17 cellular contexts compared by ENCODE assay signal in genomic region chr4:19514276-19515070, GRCh38.
"Had no signal": no experiment of that assay in that cellular context is flagged by ENCODE, and none has a peak within 500 bp of the region (broad histone marks: within the 10 kb centered on the region; RNA-seq: fewer than 3 reads in every experiment).

No MANE protein-coding gene starts in this region.

- H3K4me1 ChIP-seq: left lung, spleen, upper lobe of right lung had no signal

- H3K36me3 Mint-ChIP-seq: activated naive CD4-positive, alpha-beta T cell treated with anti-CD3 and anti-CD28 coated beads, Interleukin-2, amount 50 U/mL, for 24 hours; stimulated activated memory B cell treated with anti-CD40 and anti-IgM and Interleukin-4, amounts not matched to agents 10 μg/mL and 1 μg/mL and 100 μg/mL, for 72 hours had no signal

- H3K27me3 ChIP-seq: dorsolateral prefrontal cortex, left lung, spleen, upper lobe of right lung had no signal

- H3K27me3 Mint-ChIP-seq: activated naive CD4-positive, alpha-beta T cell treated with anti-CD3 and anti-CD28 coated beads, Interleukin-2, amount 50 U/mL, for 24 hours; stimulated activated memory B cell treated with anti-CD40 and anti-IgM and Interleukin-4, amounts not matched to agents 10 μg/mL and 1 μg/mL and 100 μg/mL, for 72 hours; T-helper 17 cell had no signal

- H3K9me3 Mint-ChIP-seq: nephron had no signal

- H3K36me3 ChIP-seq: left lung, spleen, upper lobe of right lung, WERI-Rb-1 had no signal

- H3K27ac Mint-ChIP-seq: activated naive CD4-positive, alpha-beta T cell treated with anti-CD3 and anti-CD28 coated beads, Interleukin-2, amount 50 U/mL, for 24 hours; nephron; stimulated activated memory B cell treated with anti-CD40 and anti-IgM and Interleukin-4, amounts not matched to agents 10 μg/mL and 1 μg/mL and 100 μg/mL, for 72 hours; T-helper 17 cell had no signal

- DNase-seq: activated CD4-positive, alpha-beta T cell treated with anti-CD3 and anti-CD28 coated beads for 1 hour; activated CD4-positive, alpha-beta T cell treated with anti-CD3 and anti-CD28 coated beads, Interleukin-2, amount 50 U/mL, for 4 hours; activated gamma-delta T cell; dorsolateral prefrontal cortex; erythroblast; kidney; left lung; midbrain; retina; spleen; stimulated activated CD4-positive, alpha-beta T cell treated with anti-CD3 and anti-CD28 coated beads, Interleukin-4, amount 100 ng/mL, for 4 hours; T-helper 17 cell; upper lobe of right lung; WERI-Rb-1 had no signal

- H3K27ac ChIP-seq: dorsolateral prefrontal cortex, left lung, spleen, upper lobe of right lung, WERI-Rb-1 had no signal

- H3K4me1 Mint-ChIP-seq: activated naive CD4-positive, alpha-beta T cell treated with anti-CD3 and anti-CD28 coated beads, Interleukin-2, amount 50 U/mL, for 24 hours; nephron; stimulated activated memory B cell treated with anti-CD40 and anti-IgM and Interleukin-4, amounts not matched to agents 10 μg/mL and 1 μg/mL and 100 μg/mL, for 72 hours; T-helper 17 cell had no signal

- ATAC-seq: left lung; stimulated activated memory B cell treated with anti-CD40 and anti-IgM and Interleukin-4, amounts not matched to agents 10 μg/mL and 1 μg/mL and 100 μg/mL, for 72 hours; T-helper 17 cell; upper lobe of right lung had no signal

- H3K4me3 Mint-ChIP-seq: activated naive CD4-positive, alpha-beta T cell treated with anti-CD3 and anti-CD28 coated beads, Interleukin-2, amount 50 U/mL, for 24 hours; nephron; stimulated activated memory B cell treated with anti-CD40 and anti-IgM and Interleukin-4, amounts not matched to agents 10 μg/mL and 1 μg/mL and 100 μg/mL, for 72 hours; T-helper 17 cell had no signal

- H3K9me3 ChIP-seq: left lung, upper lobe of right lung had no signal

- H3K4me3 ChIP-seq: dorsolateral prefrontal cortex, left lung, spleen, upper lobe of right lung had no signal
